In genomic region chr1:38586993-38587646, GRCh38 we compare ENCODE assay signal across 8 cellular contexts.
DNase-seq lines count a peak whose midpoint lies in the region; ATAC-seq lines count a peak whose summit lies in the region.

No MANE protein-coding gene starts in this region.

- peak; percentile 34 for DNase-seq in ACHN
- peak; percentile 49 for DNase-seq in RPMI8226
- peak; percentile 51 for DNase-seq in activated naive CD8-positive, alpha-beta T cell treated with anti-CD3 and anti-CD28 coated beads for 36 hours
- peak; percentile 64 for DNase-seq in hepatic stellate cell (ENCODE audit: low spot score)
- peak; percentile 11 to 34 for DNase-seq in stimulated activated CD4-positive, alpha-beta T cell treated with anti-CD3 and anti-CD28 coated beads, Interleukin-1b, Interleukin-23, amount 100 ng/mL, for 1 hour (ENCODE audit: low read depth in 2 of 2)

- H3K27ac Mint-ChIP-seq in activated naive CD8-positive, alpha-beta T cell treated with anti-CD3 and anti-CD28 coated beads for 36 hours, result no peak overlapping the region

- no peaks in the 10 kb centered on the region for H3K36me3 Mint-ChIP-seq in activated naive CD8-positive, alpha-beta T cell treated with anti-CD3 and anti-CD28 coated beads for 36 hours

- peaks cover 16% of the 10 kb centered on the region for H3K27me3 Mint-ChIP-seq in activated naive CD8-positive, alpha-beta T cell treated with anti-CD3 and anti-CD28 coated beads for 36 hours

- ATAC-seq in GM18502 (IDR thresholded peaks at IDR 0.05; ENCODE audit: poor library complexity, unreplicated experiment) (peak; percentile 55), HG02678 (IDR thresholded peaks at IDR 0.05; ENCODE audit: unreplicated experiment) (no peak), GM18868 (IDR thresholded peaks at IDR 0.05; ENCODE audit: unreplicated experiment) (no peak)

- peak overlapping the region; percentile 18 for H3K4me3 Mint-ChIP-seq in activated naive CD8-positive, alpha-beta T cell treated with anti-CD3 and anti-CD28 coated beads for 36 hours

- H3K9me3 Mint-ChIP-seq in activated naive CD8-positive, alpha-beta T cell treated with anti-CD3 and anti-CD28 coated beads for 36 hours, result peaks cover 3% of the 10 kb centered on the region

- peaks cover 16% of the 10 kb centered on the region for H3K4me1 Mint-ChIP-seq in activated naive CD8-positive, alpha-beta T cell treated with anti-CD3 and anti-CD28 coated beads for 36 hours

- in situ Hi-C loops in ACHN (cut with HindIII; ENCODE audit: low pct_ligation_motif_present, low pct_unique_long_range_greater_than_20kb, low sequenced_read_pairs), result no loop called here
